ENCODE assay signal across 4 cellular contexts in the genomic region with DNA sequence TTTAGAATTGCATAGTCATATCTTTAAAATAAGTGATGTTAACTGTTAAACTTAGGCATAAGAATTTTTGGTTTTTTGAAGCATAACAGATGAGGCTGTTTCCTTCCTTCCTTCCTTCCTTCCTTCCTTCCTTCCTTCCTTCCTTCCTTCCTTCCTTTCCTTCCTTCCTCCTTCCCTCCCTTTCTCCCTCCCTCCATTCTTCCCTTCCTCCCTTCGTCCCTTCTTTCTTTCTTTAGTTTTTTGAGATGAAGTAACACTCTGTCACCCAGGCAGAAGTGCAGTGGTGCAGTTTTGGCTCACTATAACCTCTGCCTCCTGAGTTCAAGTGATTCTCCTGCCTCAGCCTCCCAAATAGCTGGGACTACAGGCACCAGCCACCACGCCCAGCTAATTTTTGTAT. TPM values are rescaled to one million over a fixed set of nuclear protein-coding genes. Genes with fewer than 3 reads are reported as not detected.
"Had no signal": no experiment of that assay in that cellular context is flagged by ENCODE, and none has a peak within 500 bp of the region (broad histone marks: within the 10 kb centered on the region; RNA-seq: fewer than 3 reads in every experiment).

No MANE protein-coding gene starts in this region.

RNA-seq across cellular contexts. Expression of gene UNC79, which starts 48.3 kb away (rescaled TPM):
- total RNA-seq: activated naive CD8-positive, alpha-beta T cell treated with anti-CD3 and anti-CD28 coated beads, Interleukin-2, amount 10 ng/mL, durations not matched to agents 7 days and 5 days; activated T-cell treated with anti-CD3 and anti-CD28 coated beads, Interleukin-2, amount 50 U/mL, for 4 hours; activated T-helper 2 cell treated with anti-CD3 and anti-CD28 coated beads, Interferon-gamma antibody, Interleukin-2, Interleukin-4, amounts not matched to agents 10 μg/mL and 5 μg/mL and 100 μg/mL, durations not matched to agents 14 hours and 24 hours and 36 hours; ascending aorta had no signal
